ENCODE assay signal across 2 cellular contexts in the genomic region with DNA sequence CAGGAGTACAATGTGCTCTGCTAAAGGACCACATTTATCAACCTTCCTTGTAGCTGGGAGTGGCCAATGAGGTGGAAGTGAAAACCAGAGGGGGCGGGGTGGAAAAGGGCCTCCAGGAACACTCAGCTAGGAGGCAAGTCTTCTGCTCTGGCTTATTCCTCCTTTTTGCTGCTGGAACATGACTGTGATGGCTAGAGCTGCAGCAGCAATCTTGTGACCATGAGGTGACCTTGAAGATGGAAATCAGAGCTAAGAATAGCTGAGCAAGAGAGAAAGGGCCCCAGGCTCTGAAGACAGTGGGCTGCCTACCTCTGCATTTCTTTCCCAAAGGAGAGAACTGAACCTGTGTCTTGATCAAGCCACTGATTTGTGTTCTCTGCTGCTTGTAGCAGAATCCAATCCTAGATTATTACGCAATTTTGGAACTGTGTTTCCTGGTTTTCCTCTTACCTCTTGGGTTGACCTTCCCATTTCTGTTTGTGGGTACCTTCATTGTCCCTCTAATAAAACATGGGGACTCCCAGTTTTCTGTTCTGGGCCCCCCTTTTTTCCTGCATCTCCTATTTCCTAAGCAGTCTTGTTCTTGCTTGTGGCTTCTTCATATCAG.
TF ChIP-seq lines count a peak whose summit lies in the region.

No MANE protein-coding gene starts in this region.

TF ChIP-seq in HepG2, 621 proteins besides CTCF, POLR2A, EP300 and RAD21:
- TF ChIP-seq PAX8 (CRISPR knock-in tag; IDR thresholded peaks at IDR 0.05; ENCODE audit: borderline replicate concordance) (no peak), ARNT (IDR thresholded peaks at IDR 0.05) (no peak), CEBPB (IDR thresholded peaks at IDR 0.05; ENCODE audit: borderline replicate concordance, low read depth, low read length) (peak; percentile 87), CEBPG (CRISPR knock-in tag; IDR thresholded peaks at IDR 0.05) (peak; percentile 36; the same call in 1 of the 2 replicates)
- TF ChIP-seq, protein P1, sequence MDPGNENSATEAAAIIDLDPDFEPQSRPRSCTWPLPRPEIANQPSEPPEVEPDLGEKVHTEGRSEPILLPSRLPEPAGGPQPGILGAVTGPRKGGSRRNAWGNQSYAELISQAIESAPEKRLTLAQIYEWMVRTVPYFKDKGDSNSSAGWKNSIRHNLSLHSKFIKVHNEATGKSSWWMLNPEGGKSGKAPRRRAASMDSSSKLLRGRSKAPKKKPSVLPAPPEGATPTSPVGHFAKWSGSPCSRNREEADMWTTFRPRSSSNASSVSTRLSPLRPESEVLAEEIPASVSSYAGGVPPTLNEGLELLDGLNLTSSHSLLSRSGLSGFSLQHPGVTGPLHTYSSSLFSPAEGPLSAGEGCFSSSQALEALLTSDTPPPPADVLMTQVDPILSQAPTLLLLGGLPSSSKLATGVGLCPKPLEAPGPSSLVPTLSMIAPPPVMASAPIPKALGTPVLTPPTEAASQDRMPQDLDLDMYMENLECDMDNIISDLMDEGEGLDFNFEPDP (CRISPR knock-in tag; conservative IDR thresholded peaks at IDR 0.05): no peak
- TF ChIP-seq, protein P2, sequence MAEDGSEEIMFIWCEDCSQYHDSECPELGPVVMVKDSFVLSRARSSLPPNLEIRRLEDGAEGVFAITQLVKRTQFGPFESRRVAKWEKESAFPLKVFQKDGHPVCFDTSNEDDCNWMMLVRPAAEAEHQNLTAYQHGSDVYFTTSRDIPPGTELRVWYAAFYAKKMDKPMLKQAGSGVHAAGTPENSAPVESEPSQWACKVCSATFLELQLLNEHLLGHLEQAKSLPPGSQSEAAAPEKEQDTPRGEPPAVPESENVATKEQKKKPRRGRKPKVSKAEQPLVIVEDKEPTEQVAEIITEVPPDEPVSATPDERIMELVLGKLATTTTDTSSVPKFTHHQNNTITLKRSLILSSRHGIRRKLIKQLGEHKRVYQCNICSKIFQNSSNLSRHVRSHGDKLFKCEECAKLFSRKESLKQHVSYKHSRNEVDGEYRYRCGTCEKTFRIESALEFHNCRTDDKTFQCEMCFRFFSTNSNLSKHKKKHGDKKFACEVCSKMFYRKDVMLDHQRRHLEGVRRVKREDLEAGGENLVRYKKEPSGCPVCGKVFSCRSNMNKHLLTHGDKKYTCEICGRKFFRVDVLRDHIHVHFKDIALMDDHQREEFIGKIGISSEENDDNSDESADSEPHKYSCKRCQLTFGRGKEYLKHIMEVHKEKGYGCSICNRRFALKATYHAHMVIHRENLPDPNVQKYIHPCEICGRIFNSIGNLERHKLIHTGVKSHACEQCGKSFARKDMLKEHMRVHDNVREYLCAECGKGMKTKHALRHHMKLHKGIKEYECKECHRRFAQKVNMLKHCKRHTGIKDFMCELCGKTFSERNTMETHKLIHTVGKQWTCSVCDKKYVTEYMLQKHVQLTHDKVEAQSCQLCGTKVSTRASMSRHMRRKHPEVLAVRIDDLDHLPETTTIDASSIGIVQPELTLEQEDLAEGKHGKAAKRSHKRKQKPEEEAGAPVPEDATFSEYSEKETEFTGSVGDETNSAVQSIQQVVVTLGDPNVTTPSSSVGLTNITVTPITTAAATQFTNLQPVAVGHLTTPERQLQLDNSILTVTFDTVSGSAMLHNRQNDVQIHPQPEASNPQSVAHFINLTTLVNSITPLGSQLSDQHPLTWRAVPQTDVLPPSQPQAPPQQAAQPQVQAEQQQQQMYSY (CRISPR knock-in tag; IDR thresholded peaks at IDR 0.05): peak; percentile 79

TF ChIP-seq in H1, 55 proteins besides CTCF, POLR2A, EP300 and RAD21:
- no peak for TF ChIP-seq CREB1 (IDR thresholded peaks at IDR 0.05)
- TF ChIP-seq CEBPB (IDR thresholded peaks at IDR 0.05; ENCODE audit: low read depth, low read length): peak; percentile 84
- peak; percentile 57; the same call in 1 of the 2 replicates for TF ChIP-seq KDM1A (IDR thresholded peaks at IDR 0.05; ENCODE audit: borderline replicate concordance, low read length)
- TF ChIP-seq CTBP2 (IDR thresholded peaks at IDR 0.05; ENCODE audit: borderline replicate concordance, insufficient read depth, insufficient read length, low read length): no peak
